34 cellular contexts compared by ENCODE assay signal in the genomic region with DNA sequence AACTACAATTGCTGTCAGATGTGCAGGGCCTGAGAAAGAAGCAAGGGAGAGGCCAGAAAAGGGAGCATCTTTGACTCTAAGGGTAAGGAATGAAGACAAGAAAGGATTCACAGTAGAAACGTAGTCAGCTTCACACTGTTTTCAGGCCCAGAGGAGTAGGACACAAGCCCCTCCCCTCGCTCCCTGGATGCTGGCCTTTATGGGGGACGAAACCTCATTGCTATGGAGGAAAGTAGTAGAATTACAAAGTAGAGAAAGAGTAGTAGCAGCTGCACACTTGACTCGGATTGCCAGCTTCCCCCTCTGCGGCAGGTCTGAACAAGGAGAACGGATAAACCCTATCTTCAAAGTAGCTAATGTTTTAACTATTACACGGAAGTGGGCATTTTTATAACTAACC.
"Had no signal": no experiment of that assay in that cellular context is flagged by ENCODE, and none has a peak within 500 bp of the region (broad histone marks: within the 10 kb centered on the region; RNA-seq: fewer than 3 reads in every experiment).

No MANE protein-coding gene starts in this region.

- H3K4me2 ChIP-seq: PC-9 had no signal

- H2AFZ ChIP-seq: PC-9 had no signal

- H3K4me3 Mint-ChIP-seq: activated B cell treated with CpG ODN at 0.5 μM for 24 hours; activated CD4-positive, alpha-beta T cell treated with anti-CD3 and anti-CD28 coated beads, Interleukin-2, amount 10 ng/mL, durations not matched to agents 7 days and 5 days; activated CD8-positive, alpha-beta T cell treated with anti-CD3 and anti-CD28 coated beads, Interleukin-2, amount 10 ng/mL, durations not matched to agents 7 days and 5 days; activated naive CD4-positive, alpha-beta T cell treated with anti-CD3 and anti-CD28 coated beads for 36 hours; activated T-cell treated with anti-CD3 and anti-CD28 coated beads, Interleukin-2, amount 50 U/mL, for 4 hours; activated T-helper 1 cell treated with anti-CD3 and anti-CD28 coated beads, Interleukin-12 subunit alpha, Interleukin-12 subunit beta, Interleukin-2, Interleukin-4 antibody, amounts not matched to agents 30 ng/mL and 10 ng/mL and 1 ng/mL, durations not matched to agents 14 hours and 24 hours and 36 hours had no signal

- ATAC-seq: activated CD8-positive, alpha-beta T cell treated with anti-CD3 and anti-CD28 coated beads, Interleukin-2, amount 10 ng/mL, durations not matched to agents 7 days and 5 days; activated naive CD4-positive, alpha-beta T cell treated with anti-CD3 and anti-CD28 coated beads, Interleukin-2, amount 50 U/mL, for 72 hours; activated T-cell treated with anti-CD3 and anti-CD28 coated beads, Interleukin-2, amount 50 U/mL, for 4 hours; body of pancreas; Right ventricle myocardium inferior had no signal

- H3K36me3 Mint-ChIP-seq: activated naive CD4-positive, alpha-beta T cell treated with anti-CD3 and anti-CD28 coated beads, Interleukin-2, amount 50 U/mL, for 72 hours had no signal

- H3K27ac Mint-ChIP-seq: activated B cell treated with CpG ODN at 0.5 μM for 24 hours; activated CD4-positive, alpha-beta T cell treated with anti-CD3 and anti-CD28 coated beads, Interleukin-2, amount 10 ng/mL, durations not matched to agents 7 days and 5 days; activated CD8-positive, alpha-beta T cell treated with anti-CD3 and anti-CD28 coated beads, Interleukin-2, amount 10 ng/mL, durations not matched to agents 7 days and 5 days; activated naive CD4-positive, alpha-beta T cell treated with anti-CD3 and anti-CD28 coated beads for 36 hours; activated naive CD4-positive, alpha-beta T cell treated with anti-CD3 and anti-CD28 coated beads, Interleukin-2, amount 50 U/mL, for 72 hours; activated T-helper 1 cell treated with anti-CD3 and anti-CD28 coated beads, Interleukin-12 subunit alpha, Interleukin-12 subunit beta, Interleukin-2, Interleukin-4 antibody, amounts not matched to agents 30 ng/mL and 10 ng/mL and 1 ng/mL, durations not matched to agents 14 hours and 24 hours and 36 hours had no signal

- H3K4me1 Mint-ChIP-seq: activated B cell treated with CpG ODN at 0.5 μM for 24 hours; activated CD4-positive, alpha-beta T cell treated with anti-CD3 and anti-CD28 coated beads, Interleukin-2, amount 10 ng/mL, durations not matched to agents 7 days and 5 days had no signal

- H3K9me3 Mint-ChIP-seq: activated B cell treated with CpG ODN at 0.5 μM for 24 hours; activated CD4-positive, alpha-beta T cell treated with anti-CD3 and anti-CD28 coated beads, Interleukin-2, amount 10 ng/mL, durations not matched to agents 7 days and 5 days; activated naive CD4-positive, alpha-beta T cell treated with anti-CD3 and anti-CD28 coated beads for 36 hours; activated naive CD4-positive, alpha-beta T cell treated with anti-CD3 and anti-CD28 coated beads, Interleukin-2, amount 50 U/mL, for 72 hours; activated T-cell treated with anti-CD3 and anti-CD28 coated beads, Interleukin-2, amount 50 U/mL, for 4 hours; activated T-helper 1 cell treated with anti-CD3 and anti-CD28 coated beads, Interleukin-12 subunit alpha, Interleukin-12 subunit beta, Interleukin-2, Interleukin-4 antibody, amounts not matched to agents 30 ng/mL and 10 ng/mL and 1 ng/mL, durations not matched to agents 14 hours and 24 hours and 36 hours had no signal

- H3K36me3 ChIP-seq: adrenal gland, breast epithelium had no signal

- H3K4me1 ChIP-seq: adrenal gland, breast epithelium had no signal

- H3K27ac ChIP-seq: adrenal gland, body of pancreas, breast epithelium, PC-9, RWPE1, VCaP had no signal

- H3K27me3 ChIP-seq: adrenal gland, body of pancreas, breast epithelium had no signal

- H3K4me3 ChIP-seq: adrenal gland, body of pancreas, breast epithelium, PC-9 had no signal

- H3K27me3 Mint-ChIP-seq: activated B cell treated with CpG ODN at 0.5 μM for 24 hours; activated CD4-positive, alpha-beta T cell treated with anti-CD3 and anti-CD28 coated beads, Interleukin-2, amount 10 ng/mL, durations not matched to agents 7 days and 5 days had no signal

- DNase-seq: activated B cell treated with CpG ODN at 0.5 μM for 24 hours; activated CD4-positive, alpha-beta T cell treated with anti-CD3 and anti-CD28 coated beads, Interleukin-2, amount 10 ng/mL, durations not matched to agents 7 days and 5 days; activated CD4-positive, alpha-beta T cell treated with anti-CD3 and anti-CD28 coated beads, Interleukin-2, amount 50 U/mL, for 48 hours; activated CD4-positive, CD25-positive, alpha-beta regulatory T cell treated with anti-CD3 and anti-CD28 coated beads, Interleukin-2, amount 50 U/mL, for 72 hours; activated CD8-positive, alpha-beta T cell treated with anti-CD3 and anti-CD28 coated beads, Interleukin-2, amount 10 ng/mL, durations not matched to agents 7 days and 5 days; activated gamma-delta T cell treated with Interleukin-2 at 50 U/mL for 16 hours; activated naive CD4-positive, alpha-beta T cell treated with anti-CD3 and anti-CD28 coated beads for 36 hours; activated T-cell treated with anti-CD3 and anti-CD28 coated beads, Interleukin-2, amount 50 U/mL, for 4 hours; adrenal gland; body of pancreas; cerebellar nuclear complex; NCI-H1092 treated with DMSO at 0.1 percent for 48 hours; NCI-H1417; NCI-H146; NCI-H187; NCI-H2029 treated with DMSO at 0.1 percent for 48 hours; NCI-H2107; NCI-H2171; NCI-H510A; NCI-H526; NCI-H748 treated with DMSO at 0.1 percent for 48 hours; NK-92 treated with Interleukin-12 subunit alpha and Interleukin-12 subunit beta, amount 100 ng/mL, for 24 hours; PC-9; SIG-M5; SW 1271; T-helper 1 cell; T-helper 2 cell; T-helper 9 cell had no signal

- H3K9me3 ChIP-seq: adrenal gland, body of pancreas, breast epithelium had no signal
